In genomic region chr16:15482068-15482747, GRCh38 we compare ENCODE assay signal across 8 cellular contexts. TPM values are rescaled to one million over a fixed set of nuclear protein-coding genes. Genes with fewer than 3 reads are reported as not detected.
DNase-seq lines count a peak whose midpoint lies in the region; ATAC-seq and TF ChIP-seq lines count a peak whose summit lies in the region.

No MANE protein-coding gene starts in this region.

- no peaks in the 10 kb centered on the region for H3K27me3 Mint-ChIP-seq in activated CD4-positive, alpha-beta T cell treated with anti-CD3 and anti-CD28 coated beads, Interleukin-2, amount 10 ng/mL, durations not matched to agents 24 days and 14 days
- no peaks in the 10 kb centered on the region for H3K27me3 Mint-ChIP-seq in osteocyte (ENCODE audit: unreplicated experiment)

- intact Hi-C loops in activated CD4-positive, alpha-beta T cell treated with anti-CD3 and anti-CD28 coated beads, Interleukin-2, amount 10 ng/mL, durations not matched to agents 24 days and 14 days (cut with micrococcal nuclease), result loop anchor here (5.0 kb wide), 1 partner anchor 90 kb away; no protein-coding TSS in a partner anchor

- peaks cover 35% of the 10 kb centered on the region for H3K4me1 Mint-ChIP-seq in activated CD4-positive, alpha-beta T cell treated with anti-CD3 and anti-CD28 coated beads, Interleukin-2, amount 10 ng/mL, durations not matched to agents 24 days and 14 days
- H3K4me1 Mint-ChIP-seq in osteocyte (ENCODE audit: unreplicated experiment), result peaks cover 14% of the 10 kb centered on the region

- peak; percentile 21 to 44 for DNase-seq in activated CD4-positive, alpha-beta T cell treated with anti-CD3 and anti-CD28 coated beads for 4 hours
- DNase-seq in activated CD4-positive, alpha-beta T cell treated with anti-CD3 and anti-CD28 coated beads for 1 hour, result no peak
- DNase-seq in activated CD4-positive, alpha-beta T cell treated with anti-CD3 and anti-CD28 coated beads, Interleukin-2, amount 10 ng/mL, durations not matched to agents 24 days and 14 days, result peak; percentile 72
- DNase-seq in osteocyte (ENCODE audit: extremely low spot score, unreplicated experiment), result peak; percentile 60

- ATAC-seq in esophagus mucosa, result peak; percentile 99
- no peak for ATAC-seq in HG02678 (IDR thresholded peaks at IDR 0.05; ENCODE audit: unreplicated experiment)
- ATAC-seq in HG02885 (IDR thresholded peaks at IDR 0.05; ENCODE audit: poor library complexity, unreplicated experiment), result no peak
- ATAC-seq in GM19023 (IDR thresholded peaks at IDR 0.05; ENCODE audit: unreplicated experiment), result no peak

- H3K27ac Mint-ChIP-seq in activated CD4-positive, alpha-beta T cell treated with anti-CD3 and anti-CD28 coated beads, Interleukin-2, amount 10 ng/mL, durations not matched to agents 24 days and 14 days, result peak overlapping the region; percentile 79
- H3K27ac Mint-ChIP-seq in osteocyte (ENCODE audit: unreplicated experiment), result peak overlapping the region; percentile 54

- peak overlapping the region; percentile 2 for H3K4me3 Mint-ChIP-seq in activated CD4-positive, alpha-beta T cell treated with anti-CD3 and anti-CD28 coated beads, Interleukin-2, amount 10 ng/mL, durations not matched to agents 24 days and 14 days
- H3K4me3 Mint-ChIP-seq in osteocyte (ENCODE audit: unreplicated experiment), result no peak overlapping the region

- H3K9me3 Mint-ChIP-seq in activated CD4-positive, alpha-beta T cell treated with anti-CD3 and anti-CD28 coated beads, Interleukin-2, amount 10 ng/mL, durations not matched to agents 24 days and 14 days, result peaks cover 7% of the 10 kb centered on the region
- H3K9me3 Mint-ChIP-seq in osteocyte (ENCODE audit: unreplicated experiment), result no peaks in the 10 kb centered on the region

- TF ChIP-seq CTCF in osteocyte (IDR thresholded peaks at IDR 0.05), result peak; percentile 11

- peaks cover 14% of the 10 kb centered on the region for H3K36me3 Mint-ChIP-seq in activated CD4-positive, alpha-beta T cell treated with anti-CD3 and anti-CD28 coated beads, Interleukin-2, amount 10 ng/mL, durations not matched to agents 24 days and 14 days (ENCODE audit: low read depth)
- H3K36me3 Mint-ChIP-seq in osteocyte (ENCODE audit: unreplicated experiment), result no peaks in the 10 kb centered on the region

RNA-seq across cellular contexts. Expression of gene BMERB1, which starts 47.8 kb away (rescaled TPM):
- 15.5 and 17.0 TPM in 2 replicates for total RNA-seq in activated CD4-positive, alpha-beta T cell treated with anti-CD3 and anti-CD28 coated beads, Interleukin-2, amount 10 ng/mL, durations not matched to agents 24 days and 14 days
- total RNA-seq in esophagus mucosa (3.6 TPM), osteocyte (47.5 and 47.9 TPM in 2 replicates)
